ENCODE assay signal across 8 cellular contexts in the genomic region with DNA sequence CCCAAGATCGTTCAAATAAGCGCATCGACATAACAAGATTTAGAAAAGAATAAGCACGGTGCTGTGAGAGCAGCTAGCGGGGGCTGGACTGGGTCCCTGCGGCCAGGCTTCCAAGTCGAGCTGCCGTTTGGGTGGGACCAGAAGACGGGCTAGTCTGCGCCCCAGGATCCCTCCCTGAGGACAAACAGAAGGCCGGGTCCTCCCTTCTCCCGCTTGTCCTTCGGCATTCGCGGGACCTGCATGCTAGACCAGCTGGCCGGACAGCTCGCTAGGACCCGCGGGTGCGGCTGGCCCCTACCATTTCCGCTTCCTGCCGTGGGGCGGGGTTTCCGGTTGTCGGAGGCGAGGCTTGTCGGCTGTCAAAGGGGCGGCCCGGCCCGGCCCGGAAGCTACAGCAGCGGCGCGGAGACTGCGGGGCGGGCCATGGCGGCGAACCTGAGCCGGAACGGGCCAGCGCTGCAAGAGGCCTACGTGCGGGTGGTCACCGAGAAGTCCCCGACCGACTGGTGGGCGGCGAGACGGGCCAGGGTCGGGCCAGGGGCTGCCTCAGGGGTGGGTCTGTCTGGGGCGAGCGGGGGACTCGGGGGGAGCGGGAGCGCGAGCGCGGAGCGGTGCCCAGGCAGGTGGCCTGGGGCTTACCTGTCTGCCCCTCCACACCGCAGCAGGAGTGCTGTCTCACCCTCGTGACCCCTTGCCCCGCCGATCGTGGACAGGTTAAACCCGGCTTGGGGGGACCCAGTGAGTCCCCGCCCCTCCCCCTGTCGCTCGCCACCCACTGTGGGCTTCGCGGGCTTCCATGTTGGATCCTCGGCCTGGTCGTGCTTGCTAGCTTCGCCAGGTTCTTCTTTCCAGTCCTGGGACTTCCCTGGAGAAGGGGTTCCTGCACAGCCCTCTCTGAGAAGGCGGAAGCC. TPM values are rescaled to one million over a fixed set of nuclear protein-coding genes. Genes with fewer than 3 reads are reported as not detected.
DNase-seq lines count a peak whose midpoint lies in the region; ATAC-seq and TF ChIP-seq lines count a peak whose summit lies in the region.

A gene (plus strand): TSS at position 388 of the 911 bp plus-strand sequence. CDS start 36 bp downstream, at position 424.

- peaks cover 8% of the 10 kb centered on the region for H3K36me3 ChIP-seq in A673 (ENCODE audit: insufficient read depth, low read length, poor library complexity, severe bottlenecking)

- peak within 1 kb of the TSS; percentile 93 for H3K4me3 Mint-ChIP-seq in activated B cell treated with CpG ODN at 0.5 μM for 24 hours

- no TSS peak for BruUV-seq in A673 (replicated peaks; lab: Mats Ljungman, UMichigan)

- H3K9me3 ChIP-seq in A673 (ENCODE audit: low read depth, low read length, poor library complexity, severe bottlenecking), result no peaks in the 10 kb centered on the region

- CTCF ChIA-PET in A673 (lab: Charles Lee) (no interaction called here), activated B cell treated with CpG ODN at 0.5 μM for 24 hours (lab: Charles Lee) (interaction anchor here (1.0 kb wide), 1 partner anchor 30 kb away, joined by 4 read pairs; no protein-coding TSS in a partner anchor)

- intact Hi-C loops in A673 (cut with micrococcal nuclease; ENCODE audit: unreplicated experiment), result no loop called here
- intact Hi-C loops in activated B cell treated with CpG ODN at 0.5 μM for 24 hours (cut with micrococcal nuclease), result loop anchor here (1.0 to 10.0 kb wide), 3 partner anchors 78 to 530 kb away; a partner anchor contains a TSS

- no peak for TF ChIP-seq CTCF in A673 (conservative IDR thresholded peaks at IDR 0.05; ENCODE audit: low read depth, low read length)
- no peak for TF ChIP-seq CTCF in activated B cell treated with CpG ODN at 0.5 μM for 24 hours (IDR thresholded peaks at IDR 0.05)

- H3K27ac ChIP-seq in A673 (ENCODE audit: low read depth, low read length, poor library complexity, severe bottlenecking) (peak within 1 kb of the TSS; percentile 79), caudate nucleus (ENCODE audit: low read depth, low read length) (peak within 1 kb of the TSS; percentile 89)

- no peaks in the 10 kb centered on the region for H3K27me3 Mint-ChIP-seq in activated B cell treated with CpG ODN at 0.5 μM for 24 hours

- ATAC-seq in GM18858 (IDR thresholded peaks at IDR 0.05; ENCODE audit: unreplicated experiment) (peak; percentile 56), HG03066 (IDR thresholded peaks at IDR 0.05; ENCODE audit: low read depth, unreplicated experiment) (peak; percentile 75), activated B cell treated with CpG ODN at 0.5 μM for 24 hours (ENCODE audit: low read depth) (peak; percentile 50)

- POLR2A ChIA-PET in A673 (lab: Charles Lee; ENCODE audit: low non-redundant PET), result no interaction called here
- POLR2A ChIA-PET in activated B cell treated with CpG ODN at 0.5 μM for 24 hours (lab: Charles Lee), result interaction anchor here (0.6 to 7.5 kb wide), 22 partner anchors 9 to 651 kb away, joined by 3 to 55 read pairs (median 5); a partner anchor contains a TSS

- peak within 1 kb of the TSS; percentile 90 for H3K4me3 ChIP-seq in A673 (ENCODE audit: low read depth, low read length, poor library complexity, severe bottlenecking)

- peaks cover 8% of the 10 kb centered on the region for H3K4me1 ChIP-seq in A673 (ENCODE audit: insufficient read depth, low read length, poor library complexity, severe bottlenecking)

- H3K36me3 Mint-ChIP-seq in activated B cell treated with CpG ODN at 0.5 μM for 24 hours (ENCODE audit: low read depth), result peaks cover 30% of the 10 kb centered on the region

- DNase-seq in A673 (ENCODE audit: low spot score), result peak; percentile 91
- DNase-seq in NCI-H2196 treated with DMSO at 0.1 percent for 48 hours (lab: John Stamatoyannopoulos, UW; ENCODE audit: unreplicated experiment), result peak; percentile 77
- peak; percentile 92 for DNase-seq in activated B cell treated with CpG ODN at 0.5 μM for 24 hours
- DNase-seq in caudate nucleus (lab: John Stamatoyannopoulos, UW), result peak; percentile 31 to 97 (median 90)
- peak; percentile 85 for DNase-seq in iris pigment epithelial cell (ENCODE audit: low read depth)
- DNase-seq in stimulated activated CD4-positive, alpha-beta T cell treated with anti-CD3 and anti-CD28 coated beads, Interleukin-12 subunit alpha, Interleukin-12 subunit beta, amount 100 ng/mL, for 24 hours (ENCODE audit: low read depth in 2 of 2), result peak; percentile 83 to 90

- no peaks in the 10 kb centered on the region for H3K27me3 ChIP-seq in A673 (replicated peaks; ENCODE audit: insufficient read depth, low read depth, low read length, poor library complexity)

- no peaks in the 10 kb centered on the region for H3K9me3 Mint-ChIP-seq in activated B cell treated with CpG ODN at 0.5 μM for 24 hours

- peak within 1 kb of the TSS; percentile 95 for H3K27ac Mint-ChIP-seq in activated B cell treated with CpG ODN at 0.5 μM for 24 hours

- peaks cover 64% of the 10 kb centered on the region for H3K4me1 Mint-ChIP-seq in activated B cell treated with CpG ODN at 0.5 μM for 24 hours

RNA-seq across cellular contexts. Expression of the gene that starts here (rescaled TPM):
- total RNA-seq in A673 (2021) (64.5 and 74.4 TPM in 2 replicates), activated B cell treated with CpG ODN at 0.5 μM for 24 hours (198 and 210 TPM in 2 replicates)

Comparison
In these comparisons a context has a peak if more than half of its experiments do, and no peak if none do; other contexts are left out.
1. Peak in every context shown above with its lines: DNase-seq, ATAC-seq, H3K4me3 ChIP-seq and H3K27ac ChIP-seq.